Comparison of ENCODE assay signal across 7 cellular contexts in the genomic region with DNA sequence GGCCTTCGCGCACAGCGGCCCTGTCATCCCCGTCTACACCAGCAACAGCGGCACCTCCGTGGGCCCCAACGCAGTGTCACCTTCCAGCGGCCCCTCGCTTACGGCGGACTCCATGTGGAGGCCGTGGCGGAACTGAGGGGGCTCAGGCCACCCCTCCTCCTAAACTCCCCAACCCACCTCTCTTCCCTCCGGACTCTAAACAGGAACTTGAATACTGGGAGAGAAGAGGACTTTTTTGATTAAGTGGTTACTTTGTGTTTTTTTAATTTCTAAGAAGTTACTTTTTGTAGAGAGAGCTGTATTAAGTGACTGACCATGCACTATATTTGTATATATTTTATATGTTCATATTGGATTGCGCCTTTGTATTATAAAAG. TPM values are rescaled to one million over a fixed set of nuclear protein-coding genes. Genes with fewer than 3 reads are reported as not detected.
A peak's percentile ranks its signal among the peaks of the same experiment; 100 is the strongest.
DNase-seq lines count a peak whose midpoint lies in the region; ATAC-seq, FAIRE-seq and TF ChIP-seq lines count a peak whose summit lies in the region.

No MANE protein-coding gene starts in this region.

- peaks cover 58% of the 10 kb centered on the region for H3K4me1 Mint-ChIP-seq in activated CD8-positive, alpha-beta T cell treated with anti-CD3 and anti-CD28 coated beads, Interleukin-2, amount 10 ng/mL, durations not matched to agents 7 days and 5 days (ENCODE audit: low read depth)

- H3K36me3 Mint-ChIP-seq in activated CD8-positive, alpha-beta T cell treated with anti-CD3 and anti-CD28 coated beads, Interleukin-2, amount 10 ng/mL, durations not matched to agents 7 days and 5 days (ENCODE audit: low read depth), result no peaks in the 10 kb centered on the region

- peak overlapping the region; percentile 18 for H3K4me3 Mint-ChIP-seq in activated CD8-positive, alpha-beta T cell treated with anti-CD3 and anti-CD28 coated beads, Interleukin-2, amount 10 ng/mL, durations not matched to agents 7 days and 5 days

- ATAC-seq in activated CD8-positive, alpha-beta T cell treated with anti-CD3 and anti-CD28 coated beads, Interleukin-2, amount 10 ng/mL, durations not matched to agents 7 days and 5 days, result no peak

- TF ChIP-seq EP300 in stomach (IDR thresholded peaks at IDR 0.05), result no peak

- POLR2A ChIA-PET in activated CD8-positive, alpha-beta T cell treated with anti-CD3 and anti-CD28 coated beads, Interleukin-2, amount 10 ng/mL, durations not matched to agents 7 days and 5 days (lab: Charles Lee), result no interaction called here

- no peak for FAIRE-seq in D721Med (lab: Jason Lieb, UNC)

- H3K9me3 Mint-ChIP-seq in activated CD8-positive, alpha-beta T cell treated with anti-CD3 and anti-CD28 coated beads, Interleukin-2, amount 10 ng/mL, durations not matched to agents 7 days and 5 days (ENCODE audit: insufficient read depth), result no peaks in the 10 kb centered on the region

- CTCF ChIA-PET in activated CD8-positive, alpha-beta T cell treated with anti-CD3 and anti-CD28 coated beads, Interleukin-2, amount 10 ng/mL, durations not matched to agents 7 days and 5 days (lab: Charles Lee), result interaction anchor here (1.0 to 2.0 kb wide), 4 partner anchors 8 to 360 kb away, joined by 3 to 10 read pairs (median 3); no protein-coding TSS in a partner anchor

- H3K9me3 ChIP-seq in iPS-18c (ENCODE audit: control insufficient read depth, insufficient read depth, low read length), result no peaks in the 10 kb centered on the region
- no peaks in the 10 kb centered on the region for H3K9me3 ChIP-seq in stomach

- intact Hi-C loops in stomach (cut with DNase I; ENCODE audit: low total_unique reads), result loop anchor here (5.0 kb wide), 1 partner anchor 351 kb away; no protein-coding TSS in a partner anchor

- 12 to 19% (median 14%) methylated on average over 15 of the region's 15 CpGs for WGBS in stomach, 5 donors

- peaks cover 61% of the 10 kb centered on the region for H3K27me3 Mint-ChIP-seq in activated CD8-positive, alpha-beta T cell treated with anti-CD3 and anti-CD28 coated beads, Interleukin-2, amount 10 ng/mL, durations not matched to agents 7 days and 5 days (ENCODE audit: low read depth)

- TF ChIP-seq CTCF in stomach (IDR thresholded peaks at IDR 0.05), result peak in 1 of 7 experiments; percentile 1
- TF ChIP-seq CTCF in D721Med (IDR thresholded peaks at IDR 0.05; ENCODE audit: insufficient read depth, missing control alignments), result no peak

- H3K4me3 ChIP-seq in iPS-18c (ENCODE audit: insufficient read depth, low read depth, low read length), result peak overlapping the region; percentile 77
- H3K4me3 ChIP-seq in stomach, result peak overlapping the region; percentile 62 to 72 (median 69)

- no peak overlapping the region for H3K27ac Mint-ChIP-seq in activated CD8-positive, alpha-beta T cell treated with anti-CD3 and anti-CD28 coated beads, Interleukin-2, amount 10 ng/mL, durations not matched to agents 7 days and 5 days

- no peak for TF ChIP-seq POLR2A in stomach (IDR thresholded peaks at IDR 0.05)

- peak overlapping the region; percentile 90 to 99 (median 98) for H3K27ac ChIP-seq in stomach

- no peaks in the 10 kb centered on the region for H3K36me3 ChIP-seq in stomach

- peak; percentile 68 for DNase-seq in HT-29 (ENCODE audit: low spot score)
- DNase-seq in activated CD8-positive, alpha-beta T cell treated with anti-CD3 and anti-CD28 coated beads, Interleukin-2, amount 10 ng/mL, durations not matched to agents 7 days and 5 days, result no peak
- DNase-seq in stomach, result no peak
- DNase-seq in AG08395 (ENCODE audit: low spot score), result no peak
- DNase-seq in D721Med (ENCODE audit: insufficient read length, low spot score), result no peak
- no peak for DNase-seq in medulla oblongata (ENCODE audit: extremely low spot score)

- H3K27me3 ChIP-seq in stomach, result peaks cover 0 to 29% (median 0%) of the 10 kb centered on the region in 3 donors

- H3K4me1 ChIP-seq in stomach, result peaks cover 41 to 79% (median 76%) of the 10 kb centered on the region in 4 donors

RNA-seq across cellular contexts. Expression of a gene that starts 2.1 kb away (rescaled TPM):
- 543 and 595 TPM in 2 replicates for total RNA-seq in HT-29 (2014; rRNA removed; shearing (Covaris generic))
- total RNA-seq in activated CD8-positive, alpha-beta T cell treated with anti-CD3 and anti-CD28 coated beads, Interleukin-2, amount 10 ng/mL, durations not matched to agents 7 days and 5 days, result not detected
- 100 to 1,000 TPM in 1 of 5 donors, 10 to 100 TPM in 3, 1 to 10 TPM in 1; 4.7 to 101 (median 43.1) TPM for total RNA-seq in stomach
- 10 to 100 TPM; 20.5 to 54.5 (median 41.3) TPM for polyA plus RNA-seq in stomach
